In the genomic region with DNA sequence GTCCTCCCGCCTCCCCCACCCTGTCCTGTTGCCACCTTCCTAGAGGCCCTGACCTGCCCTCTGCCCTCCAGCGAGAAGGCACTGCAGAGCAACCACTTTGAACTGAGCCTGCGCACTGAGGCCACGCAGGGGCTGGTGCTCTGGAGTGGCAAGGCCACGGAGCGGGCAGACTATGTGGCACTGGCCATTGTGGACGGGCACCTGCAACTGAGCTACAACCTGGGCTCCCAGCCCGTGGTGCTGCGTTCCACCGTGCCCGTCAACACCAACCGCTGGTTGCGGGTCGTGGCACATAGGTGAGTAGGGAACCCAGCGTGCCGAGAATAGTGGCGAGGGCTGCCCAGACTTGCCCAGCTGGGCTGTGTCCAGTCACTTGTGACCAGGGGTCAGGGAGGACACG, we compare ENCODE assay signal across 7 cellular contexts. TPM values are rescaled to one million over a fixed set of nuclear protein-coding genes. Genes with fewer than 3 reads are reported as not detected.
"Had no signal": no experiment of that assay in that cellular context is flagged by ENCODE, and none has a peak within 500 bp of the region (broad histone marks: within the 10 kb centered on the region; RNA-seq: fewer than 3 reads in every experiment).

No MANE protein-coding gene starts in this region.

- ATAC-seq: GM12878 had no signal

- FAIRE-seq: G401.6, GM12878, GM12892, GM18507, GM19239 had no signal

- H3K4me3 ChIP-seq: GM12878 had no signal

- DNase-seq: GDM1, GF-D8 had no signal

RNA-seq across cellular contexts. Expression of a gene that starts 20.4 kb away (rescaled TPM):
- polyA plus RNA-seq: GM12878 had no signal
